10 cellular contexts compared by ENCODE assay signal in genomic region chr3:113057117-113057516, GRCh38.
A peak's percentile ranks its signal among the peaks of the same experiment; 100 is the strongest.
DNase-seq lines count a peak whose midpoint lies in the region; ATAC-seq and TF ChIP-seq lines count a peak whose summit lies in the region.
"Had no signal": no experiment of that assay in that cellular context is flagged by ENCODE, and none has a peak within 500 bp of the region (broad histone marks: within the 10 kb centered on the region; RNA-seq: fewer than 3 reads in every experiment).

No MANE protein-coding gene starts in this region.

- no peaks in the 10 kb centered on the region for H3K27me3 ChIP-seq in CD4-positive, alpha-beta memory T cell (ENCODE audit: insufficient read depth, low read length)
- no peaks in the 10 kb centered on the region for H3K27me3 ChIP-seq in H9 (ENCODE audit: insufficient read depth, low read length)

- no peak overlapping the region for H3K23ac ChIP-seq in H9 (ENCODE audit: insufficient read length, low read depth, low read length)

- H3K14ac ChIP-seq in H9 (ENCODE audit: insufficient read depth, low read length) = no peak overlapping the region

- H2AFZ ChIP-seq in H9 (ENCODE audit: low read length) = no peak overlapping the region

- H3K9me3 Mint-ChIP-seq in CD4-positive, alpha-beta memory T cell = peaks cover 0 to 5% (median 0%) of the 10 kb centered on the region in 8 donors
- H3K9me3 Mint-ChIP-seq in H9 = no peaks in the 10 kb centered on the region
- H3K9me3 Mint-ChIP-seq: naive thymus-derived CD4-positive, alpha-beta T cell had no signal

- TF ChIP-seq CTCF in GM10266 (IDR thresholded peaks at IDR 0.05; ENCODE audit: control insufficient read depth, insufficient read depth, low read depth, missing control alignments) (no peak), H9 (conservative IDR thresholded peaks at IDR 0.05) (no peak)

- WGBS in H9 (ENCODE audit: extremely low coverage, insufficient read length, low lambda C conversion rate) = no CpG with 5 or more reads among the region's 3 CpGs

- no peak overlapping the region for H3T11ph ChIP-seq in H9 (ENCODE audit: low read length)

- H3K56ac ChIP-seq in H9 (ENCODE audit: insufficient read length, low read depth, low read length) = no peak overlapping the region

- intact Hi-C loops in CD4-positive, alpha-beta memory T cell (cut with micrococcal nuclease) = no loop called here

- no peaks in the 10 kb centered on the region for H3K4me1 ChIP-seq in CD4-positive, alpha-beta memory T cell (ENCODE audit: insufficient read depth, low read length)
- H3K4me1 ChIP-seq in H9 (ENCODE audit: insufficient read depth, low read length) = no peaks in the 10 kb centered on the region

- CTCF ChIA-PET in CD4-positive, alpha-beta memory T cell (lab: Charles Lee; ENCODE audit: partially characterized antibody) = interaction anchor here (1.2 to 1.9 kb wide), 2 partner anchors 231 kb away, joined by 6 to 8 read pairs; no protein-coding TSS in a partner anchor

- peaks cover 0 to 6% (median 0%) of the 10 kb centered on the region in 4 donors for H3K4me1 Mint-ChIP-seq in CD4-positive, alpha-beta memory T cell
- peaks cover 0 to 3% of the 10 kb centered on the region in 2 experiments; a peak in 1 of 4 replicates for H3K4me1 Mint-ChIP-seq in H9

- no peak overlapping the region for H3K4ac ChIP-seq in H9 (ENCODE audit: low read depth, low read length)

- no peak overlapping the region for H2BK12ac ChIP-seq in H9 (ENCODE audit: insufficient read length, low read depth, low read length)

- no peak overlapping the region for H4K5ac ChIP-seq in H9 (ENCODE audit: insufficient read length, low read depth, low read length)

- no peak overlapping the region for H3K4me3 Mint-ChIP-seq in CD4-positive, alpha-beta memory T cell
- no peak overlapping the region for H3K4me3 Mint-ChIP-seq in H9
- H3K4me3 Mint-ChIP-seq: naive thymus-derived CD4-positive, alpha-beta T cell had no signal

- no peak overlapping the region for H3K9ac ChIP-seq in H9 (ENCODE audit: extremely low read depth, insufficient read length, low read length)

- H4K91ac ChIP-seq in H9 (ENCODE audit: insufficient read length, low read depth, low read length) = no peak overlapping the region

- H3K27me3 Mint-ChIP-seq in CD4-positive, alpha-beta memory T cell = no peaks in the 10 kb centered on the region
- peaks cover 6% of the 10 kb centered on the region for H3K27me3 Mint-ChIP-seq in H9 (ENCODE audit: low read depth)
- H3K27me3 Mint-ChIP-seq: naive thymus-derived CD4-positive, alpha-beta T cell had no signal

- no peak overlapping the region for H2BK5ac ChIP-seq in H9 (ENCODE audit: insufficient read length, low read length)

- no peak overlapping the region for H3K4me3 ChIP-seq in CD4-positive, alpha-beta memory T cell (ENCODE audit: low read length in 2 of 2)

- no peak overlapping the region for H3K27ac ChIP-seq in CD4-positive, alpha-beta memory T cell (ENCODE audit: low read depth, low read length)
- no peak overlapping the region for H3K27ac ChIP-seq in H9 (ENCODE audit: insufficient read length, low read depth, low read length)

- no peak overlapping the region for H3K4me2 ChIP-seq in H9 (ENCODE audit: insufficient read depth, insufficient read length, low read length)

- POLR2A ChIA-PET in CD4-positive, alpha-beta memory T cell (lab: Charles Lee; ENCODE audit: partially characterized antibody) = no interaction called here

- H3K79me1 ChIP-seq in H9 (ENCODE audit: insufficient read depth, low read depth, low read length, poor library complexity, severe bottlenecking) = no peaks in the 10 kb centered on the region

- no peak overlapping the region for H3K27ac Mint-ChIP-seq in CD4-positive, alpha-beta memory T cell
- H3K27ac Mint-ChIP-seq in H9 = no peak overlapping the region
- H3K27ac Mint-ChIP-seq: naive thymus-derived CD4-positive, alpha-beta T cell had no signal

- peaks cover 14 to 18% of the 10 kb centered on the region in 2 donors for H3K36me3 Mint-ChIP-seq in CD4-positive, alpha-beta memory T cell
- no peaks in the 10 kb centered on the region for H3K36me3 Mint-ChIP-seq in H9 (ENCODE audit: insufficient read depth in 1 of 3, low read depth in 3 of 3)

- H3K9me3 ChIP-seq in CD4-positive, alpha-beta memory T cell (ENCODE audit: control insufficient read depth in 1 of 2, low read length in 2 of 2) = no peaks in the 10 kb centered on the region
- H3K9me3 ChIP-seq in H9 (ENCODE audit: control insufficient read depth, low read depth, low read length) = no peaks in the 10 kb centered on the region

- no peak overlapping the region for H4K8ac ChIP-seq in H9 (replicated peaks; ENCODE audit: insufficient read length, low read depth, low read length)

- peak; percentile 89 for ATAC-seq in GM19043 (IDR thresholded peaks at IDR 0.05; ENCODE audit: low read depth, unreplicated experiment)
- peak; percentile 89 for ATAC-seq in HG02642 (IDR thresholded peaks at IDR 0.05; ENCODE audit: poor library complexity, unreplicated experiment)
- peak; percentile 80 for ATAC-seq in HG03457 (IDR thresholded peaks at IDR 0.05; ENCODE audit: unreplicated experiment)
- no peak for ATAC-seq in left lobe of liver
- ATAC-seq: naive thymus-derived CD4-positive, alpha-beta T cell had no signal

- H3K36me3 ChIP-seq in CD4-positive, alpha-beta memory T cell (ENCODE audit: insufficient read depth, low read length) = no peaks in the 10 kb centered on the region

- DNase-seq in GM10266 (ENCODE audit: extremely low spot score) (peak; percentile 40), SHP77 treated with DMSO at 0.1 percent for 48 hours (lab: John Stamatoyannopoulos, UW) (no peak), left lobe of liver (ENCODE audit: low spot score) (no peak), H9 (no peak)
- no peak for DNase-seq in CD4-positive, alpha-beta memory T cell
- DNase-seq: activated CD4-positive, alpha-beta T cell treated with anti-CD3 and anti-CD28 coated beads for 4 hours; naive thymus-derived CD4-positive, alpha-beta T cell had no signal

- H3K79me2 ChIP-seq in H9 (ENCODE audit: insufficient read depth, low read length) = no peaks in the 10 kb centered on the region

- H4K20me1 ChIP-seq in H9 (ENCODE audit: control insufficient read depth, insufficient read depth, insufficient read length) = no peaks in the 10 kb centered on the region

- no peak overlapping the region for H2BK15ac ChIP-seq in H9 (ENCODE audit: low read depth, low read length)

- no peaks in the 10 kb centered on the region for H3K23me2 ChIP-seq in H9 (ENCODE audit: insufficient read length, low read depth, low read length, poor library complexity, severe bottlenecking)

- no peak overlapping the region for H2BK120ac ChIP-seq in H9 (ENCODE audit: low read depth, low read length, poor library complexity, severe bottlenecking)

- no peak overlapping the region for H2AK5ac ChIP-seq in H9 (ENCODE audit: insufficient read length, low read length)

- H2BK20ac ChIP-seq in H9 (ENCODE audit: low read depth, low read length, poor library complexity, severe bottlenecking) = no peak overlapping the region

- H3K18ac ChIP-seq in H9 (ENCODE audit: insufficient read length, low read depth, low read length) = no peak overlapping the region
